Comparison of ENCODE assay signal across 1 cellular context in the genomic region with DNA sequence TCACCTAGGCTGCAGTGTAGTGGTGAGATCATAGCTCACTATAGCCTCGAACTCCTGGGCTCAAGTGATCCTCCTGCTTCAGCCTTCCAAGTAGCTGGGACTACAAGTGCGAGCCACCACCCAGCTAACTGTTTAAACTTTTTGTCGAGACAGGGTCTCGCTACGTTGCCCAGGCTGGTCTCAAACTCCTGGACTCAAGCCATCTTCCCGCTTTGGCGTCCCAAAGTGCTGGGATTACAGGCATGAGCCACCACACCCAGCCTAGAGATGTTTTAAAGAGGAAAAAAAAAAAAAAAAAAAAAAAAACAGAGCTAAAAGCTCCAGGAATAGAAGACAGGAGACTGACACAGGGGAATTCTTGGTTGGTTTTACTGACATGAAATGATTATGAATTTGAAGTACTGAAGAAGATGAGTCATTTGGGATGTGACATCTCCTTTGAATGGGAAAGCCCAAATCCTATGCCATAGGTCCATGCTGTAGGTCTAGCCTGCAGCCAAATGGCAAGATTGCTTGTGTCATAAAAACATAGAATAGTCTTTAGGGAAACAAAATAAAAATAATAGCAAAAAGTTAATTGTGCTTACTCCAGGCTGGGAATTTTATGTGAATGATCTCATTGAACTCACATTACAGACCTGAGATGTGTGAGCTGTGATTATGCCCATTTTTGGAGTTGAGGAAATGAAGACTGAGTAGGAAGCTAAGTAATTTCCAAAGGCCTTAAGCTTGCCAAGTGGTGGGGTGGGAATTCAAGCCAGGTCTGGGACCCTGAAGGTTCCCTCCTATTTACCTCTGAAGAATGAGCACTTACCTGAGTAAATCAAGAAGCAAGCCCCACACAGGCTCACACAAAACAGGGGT.
A peak's percentile ranks its signal among the peaks of the same experiment; 100 is the strongest.
TF ChIP-seq lines count a peak whose summit lies in the region.

No MANE protein-coding gene starts in this region.

TF ChIP-seq in HEK293, 187 proteins besides CTCF, POLR2A, EP300 and RAD21 (continued from another document):
- TF ChIP-seq PRDM10 (tag by site-specific recombination; IDR thresholded peaks at IDR 0.05) (peak; percentile 36; the same call in 1 of the 2 replicates), ZNF629 (tag by site-specific recombination; IDR thresholded peaks at IDR 0.05) (peak; percentile 37; the same call in 1 of the 2 replicates), ZNF777 (tag by site-specific recombination; IDR thresholded peaks at IDR 0.05; ENCODE audit: borderline replicate concordance) (no peak), ZSCAN4 (tag by site-specific recombination; IDR thresholded peaks at IDR 0.05) (no peak), ZNF211 (tag by site-specific recombination; IDR thresholded peaks at IDR 0.05; ENCODE audit: low read depth) (no peak), GFI1B (tag by site-specific recombination; IDR thresholded peaks at IDR 0.05) (peak; percentile 8; the same call in 1 of the 2 replicates), ZNF2 (tag by site-specific recombination; IDR thresholded peaks at IDR 0.05) (no peak), ZNF654 (tag by site-specific recombination; IDR thresholded peaks at IDR 0.05; ENCODE audit: low read depth) (peak; percentile 9; the same call in 1 of the 2 replicates), ZNF214 (tag by site-specific recombination; IDR thresholded peaks at IDR 0.05; ENCODE audit: borderline replicate concordance) (no peak), PBX3 (CRISPR knock-in tag; IDR thresholded peaks at IDR 0.05) (no peak), KLF9 (tag by site-specific recombination; IDR thresholded peaks at IDR 0.05; ENCODE audit: low read depth) (no peak), ZNF645 (tag by site-specific recombination; IDR thresholded peaks at IDR 0.05) (no peak), ZNF341 (tag by site-specific recombination; IDR thresholded peaks at IDR 0.05; ENCODE audit: low read depth) (no peak), ZNF585B (tag by site-specific recombination; IDR thresholded peaks at IDR 0.05) (no peak), ZNF16 (tag by site-specific recombination; IDR thresholded peaks at IDR 0.05; ENCODE audit: low read depth) (no peak), ZNF398 (tag by site-specific recombination; IDR thresholded peaks at IDR 0.05) (no peak)
- TF ChIP-seq, protein P1, sequence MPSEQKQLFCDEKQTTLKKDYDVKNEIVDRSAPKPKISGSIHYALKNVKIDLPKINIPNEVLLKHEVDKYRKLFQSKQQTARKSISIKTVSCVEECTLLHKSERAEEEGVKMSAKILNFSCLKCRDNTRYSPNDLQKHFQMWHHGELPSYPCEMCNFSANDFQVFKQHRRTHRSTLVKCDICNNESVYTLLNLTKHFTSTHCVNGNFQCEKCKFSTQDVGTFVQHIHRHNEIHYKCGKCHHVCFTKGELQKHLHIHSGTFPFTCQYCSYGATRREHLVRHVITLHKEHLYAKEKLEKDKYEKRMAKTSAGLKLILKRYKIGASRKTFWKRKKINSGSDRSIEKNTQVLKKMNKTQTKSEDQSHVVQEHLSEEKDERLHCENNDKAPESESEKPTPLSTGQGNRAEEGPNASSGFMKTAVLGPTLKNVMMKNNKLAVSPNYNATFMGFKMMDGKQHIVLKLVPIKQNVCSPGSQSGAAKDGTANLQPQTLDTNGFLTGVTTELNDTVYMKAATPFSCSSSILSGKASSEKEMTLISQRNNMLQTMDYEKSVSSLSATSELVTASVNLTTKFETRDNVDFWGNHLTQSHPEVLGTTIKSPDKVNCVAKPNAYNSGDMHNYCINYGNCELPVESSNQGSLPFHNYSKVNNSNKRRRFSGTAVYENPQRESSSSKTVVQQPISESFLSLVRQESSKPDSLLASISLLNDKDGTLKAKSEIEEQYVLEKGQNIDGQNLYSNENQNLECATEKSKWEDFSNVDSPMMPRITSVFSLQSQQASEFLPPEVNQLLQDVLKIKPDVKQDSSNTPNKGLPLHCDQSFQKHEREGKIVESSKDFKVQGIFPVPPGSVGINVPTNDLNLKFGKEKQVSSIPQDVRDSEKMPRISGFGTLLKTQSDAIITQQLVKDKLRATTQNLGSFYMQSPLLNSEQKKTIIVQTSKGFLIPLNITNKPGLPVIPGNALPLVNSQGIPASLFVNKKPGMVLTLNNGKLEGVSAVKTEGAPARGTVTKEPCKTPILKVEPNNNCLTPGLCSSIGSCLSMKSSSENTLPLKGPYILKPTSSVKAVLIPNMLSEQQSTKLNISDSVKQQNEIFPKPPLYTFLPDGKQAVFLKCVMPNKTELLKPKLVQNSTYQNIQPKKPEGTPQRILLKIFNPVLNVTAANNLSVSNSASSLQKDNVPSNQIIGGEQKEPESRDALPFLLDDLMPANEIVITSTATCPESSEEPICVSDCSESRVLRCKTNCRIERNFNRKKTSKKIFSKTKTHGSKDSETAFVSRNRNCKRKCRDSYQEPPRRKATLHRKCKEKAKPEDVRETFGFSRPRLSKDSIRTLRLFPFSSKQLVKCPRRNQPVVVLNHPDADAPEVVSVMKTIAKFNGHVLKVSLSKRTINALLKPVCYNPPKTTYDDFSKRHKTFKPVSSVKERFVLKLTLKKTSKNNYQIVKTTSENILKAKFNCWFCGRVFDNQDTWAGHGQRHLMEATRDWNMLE (tag by site-specific recombination; conservative IDR thresholded peaks at IDR 0.05; ENCODE audit: low read depth) = no peak
- TF ChIP-seq, protein P2, sequence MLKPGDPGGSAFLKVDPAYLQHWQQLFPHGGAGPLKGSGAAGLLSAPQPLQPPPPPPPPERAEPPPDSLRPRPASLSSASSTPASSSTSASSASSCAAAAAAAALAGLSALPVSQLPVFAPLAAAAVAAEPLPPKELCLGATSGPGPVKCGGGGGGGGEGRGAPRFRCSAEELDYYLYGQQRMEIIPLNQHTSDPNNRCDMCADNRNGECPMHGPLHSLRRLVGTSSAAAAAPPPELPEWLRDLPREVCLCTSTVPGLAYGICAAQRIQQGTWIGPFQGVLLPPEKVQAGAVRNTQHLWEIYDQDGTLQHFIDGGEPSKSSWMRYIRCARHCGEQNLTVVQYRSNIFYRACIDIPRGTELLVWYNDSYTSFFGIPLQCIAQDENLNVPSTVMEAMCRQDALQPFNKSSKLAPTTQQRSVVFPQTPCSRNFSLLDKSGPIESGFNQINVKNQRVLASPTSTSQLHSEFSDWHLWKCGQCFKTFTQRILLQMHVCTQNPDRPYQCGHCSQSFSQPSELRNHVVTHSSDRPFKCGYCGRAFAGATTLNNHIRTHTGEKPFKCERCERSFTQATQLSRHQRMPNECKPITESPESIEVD (tag by site-specific recombination; IDR thresholded peaks at IDR 0.05) = peak; percentile 70
TF ChIP-seq in HEK293: peak in this region for 6.
